ENCODE assay signal across 13 cellular contexts in genomic region chr3:171320721-171321120, GRCh38.
DNase-seq lines count a peak whose midpoint lies in the region; ATAC-seq and TF ChIP-seq lines count a peak whose summit lies in the region.
"Had no signal": no experiment of that assay in that cellular context is flagged by ENCODE, and none has a peak within 500 bp of the region (broad histone marks: within the 10 kb centered on the region; RNA-seq: fewer than 3 reads in every experiment).

No MANE protein-coding gene starts in this region.

- no peaks in the 10 kb centered on the region for H3K79me2 ChIP-seq in osteoblast (ENCODE audit: insufficient read depth, low read length)

- H3K36me3 Mint-ChIP-seq in WTC11, result no peaks in the 10 kb centered on the region
- H3K36me3 Mint-ChIP-seq in activated CD8-positive, alpha-beta memory T cell treated with anti-CD3 and anti-CD28 coated beads, Interleukin-2, amount 10 ng/mL, durations not matched to agents 7 days and 5 days, result peaks cover 5% of the 10 kb centered on the region
- H3K36me3 Mint-ChIP-seq in natural killer cell, result no peaks in the 10 kb centered on the region

- H3K4me1 ChIP-seq in HEK293 (ENCODE audit: control insufficient read depth, insufficient read depth, low read length) (0 out of 2 replicates have a peak, but pooled peaks cover 5% of the 10 kb centered on the region), heart right ventricle (peaks cover 0 to 58% (median 37%) of the 10 kb centered on the region in 9 donors), rectal smooth muscle tissue (ENCODE audit: control insufficient read depth, insufficient read depth, low read length) (peaks cover 14% of the 10 kb centered on the region), osteoblast (ENCODE audit: insufficient read depth, low read length) (no peaks in the 10 kb centered on the region)
- H3K4me1 ChIP-seq: colonic mucosa had no signal

- CTCF ChIA-PET in HEK293 (lab: Yijun Ruan, JAX), result no interaction called here
- CTCF ChIA-PET in WTC11 (lab: Charles Lee), result no interaction called here
- CTCF ChIA-PET in activated CD8-positive, alpha-beta memory T cell treated with anti-CD3 and anti-CD28 coated beads, Interleukin-2, amount 10 ng/mL, durations not matched to agents 7 days and 5 days (lab: Charles Lee), result interaction anchor here (1.1 kb wide), 1 partner anchor 9 kb away, joined by 3 read pairs; no protein-coding TSS in a partner anchor

- H3K9me3 Mint-ChIP-seq in WTC11, result no peaks in the 10 kb centered on the region
- H3K9me3 Mint-ChIP-seq in activated CD8-positive, alpha-beta memory T cell treated with anti-CD3 and anti-CD28 coated beads, Interleukin-2, amount 10 ng/mL, durations not matched to agents 7 days and 5 days (ENCODE audit: low read depth), result no peaks in the 10 kb centered on the region
- H3K9me3 Mint-ChIP-seq in natural killer cell, result no peaks in the 10 kb centered on the region
- H3K9me3 Mint-ChIP-seq: activated T-helper 2 cell treated with anti-CD3 and anti-CD28 coated beads, Interferon-gamma antibody, Interleukin-2, Interleukin-4, amounts not matched to agents 10 μg/mL and 5 μg/mL and 100 μg/mL, durations not matched to agents 14 hours and 24 hours and 36 hours had no signal

- H3K4me1 Mint-ChIP-seq in WTC11 (peaks cover 43% of the 10 kb centered on the region), natural killer cell (peaks cover 30 to 40% of the 10 kb centered on the region in 2 donors)
- no peaks in the 10 kb centered on the region for H3K4me1 Mint-ChIP-seq in activated CD8-positive, alpha-beta memory T cell treated with anti-CD3 and anti-CD28 coated beads, Interleukin-2, amount 10 ng/mL, durations not matched to agents 7 days and 5 days

- H3K4me3 ChIP-seq in HEK293 (ENCODE audit: low read depth, low read length) (no peak overlapping the region), heart right ventricle (peak overlapping the region in 2 of 10 donors; percentile 3), rectal smooth muscle tissue (ENCODE audit: low read length) (no peak overlapping the region), osteoblast (ENCODE audit: insufficient read depth, low read length) (no peak overlapping the region)
- H3K4me3 ChIP-seq: BLaER1 treated with 17β-estradiol and CSF1 and Interleukin-3, amounts not matched to agents 10 nM and 100 nM; colonic mucosa had no signal

- no peaks in the 10 kb centered on the region for H3K36me3 ChIP-seq in HEK293 (ENCODE audit: control insufficient read depth in 2 of 2, insufficient read depth in 1 of 2, low read length in 2 of 2)
- H3K36me3 ChIP-seq in heart right ventricle, result no peaks in the 10 kb centered on the region
- no peaks in the 10 kb centered on the region for H3K36me3 ChIP-seq in rectal smooth muscle tissue (ENCODE audit: control insufficient read depth, insufficient read depth, low read length)
- H3K36me3 ChIP-seq in osteoblast (ENCODE audit: insufficient read depth, low read length), result no peaks in the 10 kb centered on the region
- H3K36me3 ChIP-seq: BLaER1 treated with 17β-estradiol and CSF1 and Interleukin-3, amounts not matched to agents 10 nM and 100 nM; colonic mucosa had no signal

- H4K20me1 ChIP-seq in osteoblast (ENCODE audit: insufficient read depth, low read length), result no peaks in the 10 kb centered on the region
- H4K20me1 ChIP-seq: BLaER1 treated with 17β-estradiol and CSF1 and Interleukin-3, amounts not matched to agents 10 nM and 100 nM had no signal

- intact Hi-C loops in heart right ventricle (cut with DNase I) (loop anchor here in 6 of 10 donors (5.0 to 10.0 kb wide), 6 partner anchors 133 to 244 kb away; partner anchors contain the start of gene TNIK (in 2 of the 6)), natural killer cell (cut with micrococcal nuclease) (no loop called here)

- no peak overlapping the region for H2AFZ ChIP-seq in osteoblast (ENCODE audit: low read length)

- H3K9ac ChIP-seq in rectal smooth muscle tissue (ENCODE audit: low read length), result no peak overlapping the region
- H3K9ac ChIP-seq: BLaER1 treated with 17β-estradiol and CSF1 and Interleukin-3, amounts not matched to agents 10 nM and 100 nM had no signal

- no peak overlapping the region for H3K4me2 ChIP-seq in osteoblast (ENCODE audit: insufficient read depth, low read length)

- WGBS in heart right ventricle, 2 donors, result 26 to 40% methylated on average over 4 of the region's 4 CpGs

- H3K27me3 Mint-ChIP-seq in WTC11 (ENCODE audit: low read depth) (no peaks in the 10 kb centered on the region), natural killer cell (ENCODE audit: low read depth in 2 of 2) (no peaks in the 10 kb centered on the region)
- no peaks in the 10 kb centered on the region for H3K27me3 Mint-ChIP-seq in activated CD8-positive, alpha-beta memory T cell treated with anti-CD3 and anti-CD28 coated beads, Interleukin-2, amount 10 ng/mL, durations not matched to agents 7 days and 5 days

- TF ChIP-seq CTCF in HEK293 (tag by site-specific recombination; IDR thresholded peaks at IDR 0.05) (no peak), WTC11 (IDR thresholded peaks at IDR 0.05) (no peak), heart right ventricle (IDR thresholded peaks at IDR 0.05) (no peak), osteoblast (IDR thresholded peaks at IDR 0.05; ENCODE audit: extremely low read depth, low read depth, low read length) (no peak), natural killer cell (IDR thresholded peaks at IDR 0.05) (no peak)

- no peaks in the 10 kb centered on the region for H3K27me3 ChIP-seq in heart right ventricle
- H3K27me3 ChIP-seq in rectal smooth muscle tissue (ENCODE audit: control insufficient read depth, insufficient read depth, low read length), result no peaks in the 10 kb centered on the region
- H3K27me3 ChIP-seq in osteoblast (ENCODE audit: insufficient read depth, low read length), result peaks cover 22% of the 10 kb centered on the region
- H3K27me3 ChIP-seq: BLaER1 treated with 17β-estradiol and CSF1 and Interleukin-3, amounts not matched to agents 10 nM and 100 nM; colonic mucosa had no signal

- DNase-seq in WTC11 (ENCODE audit: low spot score), result no peak
- peak in 1 of 2 donors; percentile 58 for DNase-seq in heart right ventricle
- DNase-seq in osteoblast (ENCODE audit: insufficient read length, low spot score, missing footprints), result no peak
- DNase-seq in activated CD8-positive, alpha-beta memory T cell treated with anti-CD3 and anti-CD28 coated beads, Interleukin-2, amount 10 ng/mL, durations not matched to agents 7 days and 5 days, result no peak
- no peak for DNase-seq in natural killer cell
- DNase-seq: colonic mucosa; NCI-H69; stimulated activated naive CD4-positive, alpha-beta T cell treated with Interleukin-2 at 50 U/mL for 16 hours had no signal

- ATAC-seq in WTC11 (peak; percentile 52), heart right ventricle (peak; percentile 85 to 97 (median 94)), natural killer cell (no peak), HG03521 (IDR thresholded peaks at IDR 0.05; ENCODE audit: unreplicated experiment) (no peak)
- ATAC-seq in activated CD8-positive, alpha-beta memory T cell treated with anti-CD3 and anti-CD28 coated beads, Interleukin-2, amount 10 ng/mL, durations not matched to agents 7 days and 5 days, result no peak

- no peak overlapping the region for H3K27ac ChIP-seq in HEK293 (ENCODE audit: extremely low read depth, low read depth, low read length)
- peak overlapping the region in 7 of 10 donors; percentile 23 to 69 (median 57) for H3K27ac ChIP-seq in heart right ventricle
- peak overlapping the region; percentile 40 for H3K27ac ChIP-seq in rectal smooth muscle tissue (ENCODE audit: low read depth, low read length)
- H3K27ac ChIP-seq in osteoblast (ENCODE audit: low read depth, low read length), result no peak overlapping the region
- H3K27ac ChIP-seq: BLaER1 treated with 17β-estradiol and CSF1 and Interleukin-3, amounts not matched to agents 10 nM and 100 nM; colonic mucosa had no signal

- H3K4me3 Mint-ChIP-seq in WTC11 (no peak overlapping the region), natural killer cell (no peak overlapping the region)
- H3K4me3 Mint-ChIP-seq in activated CD8-positive, alpha-beta memory T cell treated with anti-CD3 and anti-CD28 coated beads, Interleukin-2, amount 10 ng/mL, durations not matched to agents 7 days and 5 days, result no peak overlapping the region

- POLR2A ChIA-PET in HEK293 (lab: Yijun Ruan, JAX) (no interaction called here), WTC11 (lab: Charles Lee) (no interaction called here)

- H3K27ac Mint-ChIP-seq in WTC11 (0 out of 2 replicates have a peak overlapping the region, but pooled peaks have one; percentile 34), natural killer cell (no peak overlapping the region)
- no peak overlapping the region for H3K27ac Mint-ChIP-seq in activated CD8-positive, alpha-beta memory T cell treated with anti-CD3 and anti-CD28 coated beads, Interleukin-2, amount 10 ng/mL, durations not matched to agents 7 days and 5 days
- H3K27ac Mint-ChIP-seq: activated T-helper 2 cell treated with anti-CD3 and anti-CD28 coated beads, Interferon-gamma antibody, Interleukin-2, Interleukin-4, amounts not matched to agents 10 μg/mL and 5 μg/mL and 100 μg/mL, durations not matched to agents 14 hours and 24 hours and 36 hours had no signal

- H3K9me3 ChIP-seq in HEK293 (ENCODE audit: control insufficient read depth, insufficient read depth, low read depth, low read length), result no peaks in the 10 kb centered on the region
- no peaks in the 10 kb centered on the region for H3K9me3 ChIP-seq in heart right ventricle
- H3K9me3 ChIP-seq in osteoblast (ENCODE audit: low read depth, low read length), result no peaks in the 10 kb centered on the region
- H3K9me3 ChIP-seq: BLaER1 treated with 17β-estradiol and CSF1 and Interleukin-3, amounts not matched to agents 10 nM and 100 nM; colonic mucosa had no signal

TF ChIP-seq in HEK293, 187 proteins besides CTCF, POLR2A, EP300 and RAD21 (continues in another document):
- no peak for TF ChIP-seq ZEB2 (tag by site-specific recombination; IDR thresholded peaks at IDR 0.05)
- no peak for TF ChIP-seq WT1 (tag by site-specific recombination; IDR thresholded peaks at IDR 0.05)
- TF ChIP-seq BCL11A (tag by site-specific recombination; IDR thresholded peaks at IDR 0.05; ENCODE audit: low read depth), result no peak

TF ChIP-seq in WTC11, 78 proteins besides CTCF, POLR2A, EP300 and RAD21:
- no peak for TF ChIP-seq SMAD3 (CRISPR knock-in tag; IDR thresholded peaks at IDR 0.05; ENCODE audit: borderline replicate concordance)
TF ChIP-seq in WTC11: peak in this region for 0.

Comparison
In these comparisons a context has a peak if more than half of its experiments do, and no peak if none do; other contexts are left out.
1. H3K27ac ChIP-seq: peak in heart right ventricle (7 of 10) and rectal smooth muscle tissue (single experiment); none in HEK293 (single experiment) and osteoblast (single experiment).
2. ATAC-seq: peak in WTC11 (single experiment) and heart right ventricle (8 of 8); none in activated CD8-positive, alpha-beta memory T cell treated with anti-CD3 and anti-CD28 coated beads, Interleukin-2, amount 10 ng/mL, durations not matched to agents 7 days and 5 days (single experiment), natural killer cell (0 of 3) and HG03521 (single experiment).